Comparison of ENCODE assay signal across 1 cellular context in the genomic region with DNA sequence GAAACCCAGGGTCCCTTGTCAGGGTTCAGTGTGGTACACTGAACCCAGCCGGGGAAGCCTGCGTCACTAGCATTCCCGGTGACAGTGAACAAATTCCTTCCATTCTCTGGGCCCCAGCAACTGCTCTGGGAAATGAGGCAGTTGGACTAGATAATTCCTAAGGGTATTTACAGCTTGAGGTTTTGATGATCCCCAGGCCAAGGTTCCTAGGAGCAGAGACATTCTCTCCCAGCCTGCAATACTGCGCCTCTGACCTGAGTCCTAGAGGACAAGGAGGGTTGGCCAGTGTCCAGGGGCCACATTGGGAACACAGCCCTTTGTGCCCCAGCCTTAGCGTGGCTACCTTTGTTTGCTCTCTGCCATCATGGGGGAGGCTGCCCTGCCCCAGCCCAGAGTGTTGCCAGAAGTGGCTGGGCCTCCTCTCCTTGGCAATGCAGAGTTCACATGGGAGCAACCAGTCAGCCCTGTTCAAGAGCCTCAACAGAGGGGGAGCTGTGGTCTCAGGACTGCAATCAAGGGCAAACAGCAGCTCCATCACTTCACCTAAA.
TF ChIP-seq lines count a peak whose summit lies in the region.

No MANE protein-coding gene starts in this region.

TF ChIP-seq in H1, 55 proteins besides CTCF, POLR2A, EP300 and RAD21:
- TF ChIP-seq GABPA (IDR thresholded peaks at IDR 0.05; ENCODE audit: borderline replicate concordance, insufficient read depth, low read length) (no peak), CBX8 (IDR thresholded peaks at IDR 0.05; ENCODE audit: borderline replicate concordance, low read depth, low read length) (no peak), MAFK (IDR thresholded peaks at IDR 0.05; ENCODE audit: low read depth, low read length) (no peak), TBP (IDR thresholded peaks at IDR 0.05; ENCODE audit: low read depth, low read length) (no peak), RFX5 (IDR thresholded peaks at IDR 0.05; ENCODE audit: borderline replicate concordance, low read depth, low read length) (no peak), CREB1 (IDR thresholded peaks at IDR 0.05) (no peak), YY1 (IDR thresholded peaks at IDR 0.05; ENCODE audit: low read depth, low read length) (no peak), RXRA (IDR thresholded peaks at IDR 0.05; ENCODE audit: insufficient read depth, low read depth, low read length) (no peak), RBBP5 (IDR thresholded peaks at IDR 0.05; ENCODE audit: borderline replicate concordance, low read depth, low read length) (no peak), TEAD4 (IDR thresholded peaks at IDR 0.05; ENCODE audit: low read depth, low read length) (no peak), SUZ12 (IDR thresholded peaks at IDR 0.05; ENCODE audit: low read length) (no peak), ASH2L (IDR thresholded peaks at IDR 0.05; ENCODE audit: low read length) (no peak), NANOG (IDR thresholded peaks at IDR 0.05; ENCODE audit: insufficient read depth, low read depth, low read length, poor library complexity, severe bottlenecking) (no peak), GTF2F1 (IDR thresholded peaks at IDR 0.05; ENCODE audit: borderline replicate concordance, low read depth, low read length) (no peak), RNF2 (IDR thresholded peaks at IDR 0.05; ENCODE audit: borderline replicate concordance, low read depth, low read length, missing control alignments, poor library complexity, severe bottlenecking) (no peak), ZNF274 (IDR thresholded peaks at IDR 0.05; ENCODE audit: borderline replicate concordance, extremely low read depth, low read length) (no peak)
- TF ChIP-seq, protein P1, sequence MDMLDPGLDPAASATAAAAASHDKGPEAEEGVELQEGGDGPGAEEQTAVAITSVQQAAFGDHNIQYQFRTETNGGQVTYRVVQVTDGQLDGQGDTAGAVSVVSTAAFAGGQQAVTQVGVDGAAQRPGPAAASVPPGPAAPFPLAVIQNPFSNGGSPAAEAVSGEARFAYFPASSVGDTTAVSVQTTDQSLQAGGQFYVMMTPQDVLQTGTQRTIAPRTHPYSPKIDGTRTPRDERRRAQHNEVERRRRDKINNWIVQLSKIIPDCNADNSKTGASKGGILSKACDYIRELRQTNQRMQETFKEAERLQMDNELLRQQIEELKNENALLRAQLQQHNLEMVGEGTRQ (IDR thresholded peaks at IDR 0.05; ENCODE audit: low read length) = no peak
